Comparison of ENCODE assay signal across 8 cellular contexts in genomic region chr11:2385156-2386151, GRCh38. TPM values are rescaled to one million over a fixed set of nuclear protein-coding genes. Genes with fewer than 3 reads are reported as not detected.
DNase-seq lines count a peak whose midpoint lies in the region; ATAC-seq, FAIRE-seq and TF ChIP-seq lines count a peak whose summit lies in the region.
"Had no signal": no experiment of that assay in that cellular context is flagged by ENCODE, and none has a peak within 500 bp of the region (broad histone marks: within the 10 kb centered on the region; RNA-seq: fewer than 3 reads in every experiment).

No MANE protein-coding gene starts in this region.

- peaks cover 95% of the 10 kb centered on the region for H3K4me1 Mint-ChIP-seq in stimulated activated memory B cell treated with anti-CD40 and anti-IgM and Interleukin-4, amounts not matched to agents 10 μg/mL and 1 μg/mL and 100 μg/mL, for 72 hours

- no peaks in the 10 kb centered on the region for H3K27me3 ChIP-seq in bronchial epithelial cell (ENCODE audit: control insufficient read depth, insufficient read depth, low read length)

- ATAC-seq in GM18868 (IDR thresholded peaks at IDR 0.05; ENCODE audit: unreplicated experiment) (peak; percentile 24), HG02884 (IDR thresholded peaks at IDR 0.05; ENCODE audit: unreplicated experiment) (peak; percentile 31)
- ATAC-seq in stimulated activated memory B cell treated with anti-CD40 and anti-IgM and Interleukin-4, amounts not matched to agents 10 μg/mL and 1 μg/mL and 100 μg/mL, for 72 hours, result peak; percentile 76

- DNase-seq in bronchial epithelial cell (ENCODE audit: low read depth) (no peak), kidney glomerular epithelial cell (lab: John Stamatoyannopoulos, UW) (no peak), coronary artery (ENCODE audit: low spot score) (no peak), HT-29 (ENCODE audit: low spot score) (no peak)

- peaks cover 4% of the 10 kb centered on the region for H3K36me3 Mint-ChIP-seq in stimulated activated memory B cell treated with anti-CD40 and anti-IgM and Interleukin-4, amounts not matched to agents 10 μg/mL and 1 μg/mL and 100 μg/mL, for 72 hours

- peak overlapping the region in 1 of 2 donors; percentile 95 for H3K27ac ChIP-seq in coronary artery

- H3K27ac Mint-ChIP-seq in stimulated activated memory B cell treated with anti-CD40 and anti-IgM and Interleukin-4, amounts not matched to agents 10 μg/mL and 1 μg/mL and 100 μg/mL, for 72 hours, result peak overlapping the region; percentile 91

- peaks cover 26% of the 10 kb centered on the region for H3K36me3 ChIP-seq in bronchial epithelial cell (ENCODE audit: control insufficient read depth, insufficient read depth, low read length)

- peak overlapping the region; percentile 86 for H3K4me3 Mint-ChIP-seq in stimulated activated memory B cell treated with anti-CD40 and anti-IgM and Interleukin-4, amounts not matched to agents 10 μg/mL and 1 μg/mL and 100 μg/mL, for 72 hours

- no peak overlapping the region for H3K4me3 ChIP-seq in bronchial epithelial cell (ENCODE audit: low read depth, low read length)
- H3K4me3 ChIP-seq in coronary artery, result no peak overlapping the region

- no peaks in the 10 kb centered on the region for H3K27me3 Mint-ChIP-seq in stimulated activated memory B cell treated with anti-CD40 and anti-IgM and Interleukin-4, amounts not matched to agents 10 μg/mL and 1 μg/mL and 100 μg/mL, for 72 hours

- no peaks in the 10 kb centered on the region for H3K9me3 Mint-ChIP-seq in stimulated activated memory B cell treated with anti-CD40 and anti-IgM and Interleukin-4, amounts not matched to agents 10 μg/mL and 1 μg/mL and 100 μg/mL, for 72 hours

- TF ChIP-seq CTCF in bronchial epithelial cell (IDR thresholded peaks at IDR 0.05; ENCODE audit: insufficient read depth, low read length, severe bottlenecking) (no peak), coronary artery (IDR thresholded peaks at IDR 0.05) (no peak)

- FAIRE-seq in bronchial epithelial cell (lab: Jason Lieb, UNC), result peak; percentile 76

RNA-seq across cellular contexts. Expression of gene CD81, which starts 8.3 kb away (rescaled TPM):
- total RNA-seq in bronchial epithelial cell, result 133 and 219 TPM in 2 replicates
- total RNA-seq in HT-29 (2014; rRNA removed; shearing (Covaris generic)), result 121 and 132 TPM in 2 replicates

RNA-seq across cellular contexts. Expression of gene TSSC4, which starts 15.1 kb away (rescaled TPM):
- total RNA-seq in bronchial epithelial cell, result 80.8 and 86.3 TPM in 2 replicates
- total RNA-seq in HT-29 (2014; rRNA removed; shearing (Covaris generic)), result 114 and 126 TPM in 2 replicates

RNA-seq across cellular contexts. Expression of gene TRPM5, which starts 58.9 kb away (rescaled TPM):
- not detected in 2 replicates for total RNA-seq in bronchial epithelial cell
- 1.7 and 1.8 TPM in 2 replicates for total RNA-seq in HT-29 (2014; rRNA removed; shearing (Covaris generic))
- total RNA-seq: T-helper 2 cell treated with Interferon-gamma antibody and Interleukin-4, amounts not matched to agents 100 ng/mL and 5 ng/mL, for 36 hours had no signal

RNA-seq across cellular contexts. Expression of gene KCNQ1, which starts 59.4 kb away (rescaled TPM):
- 1.0 and 1.6 TPM in 2 replicates for total RNA-seq in bronchial epithelial cell
- total RNA-seq in HT-29 (2014; rRNA removed; shearing (Covaris generic)), result 9.2 and 9.9 TPM in 2 replicates

Comparison
In these comparisons a context has a peak if more than half of its experiments do, and no peak if none do; other contexts are left out.
1. ATAC-seq: peak in every context shown above with its lines; median percentile 76 in stimulated activated memory B cell treated with anti-CD40 and anti-IgM and Interleukin-4, amounts not matched to agents 10 μg/mL and 1 μg/mL and 100 μg/mL, for 72 hours; 31 in HG02884; 24 in GM18868.